24 cellular contexts compared by ENCODE assay signal in genomic region chr4:32658019-32658418, GRCh38.
"Had no signal": no experiment of that assay in that cellular context is flagged by ENCODE, and none has a peak within 500 bp of the region (broad histone marks: within the 10 kb centered on the region; RNA-seq: fewer than 3 reads in every experiment).

No MANE protein-coding gene starts in this region.

- DNase-seq: activated B cell treated with CpG ODN at 0.5 μM for 24 hours; activated CD8-positive, alpha-beta memory T cell treated with anti-CD3 and anti-CD28 coated beads, Interleukin-2, amount 10 ng/mL, durations not matched to agents 7 days and 5 days; activated CD8-positive, alpha-beta T cell treated with anti-CD3 and anti-CD28 coated beads, Interleukin-2, amount 10 ng/mL, durations not matched to agents 7 days and 5 days; activated naive CD4-positive, alpha-beta T cell; activated T-cell treated with anti-CD3 and anti-CD28 coated beads, Interleukin-2, amount 50 U/mL, for 72 hours; anterior cingulate cortex; dermis blood vessel endothelial cell; effector CD4-positive, alpha-beta T cell; kidney; midbrain; naive thymus-derived CD4-positive, alpha-beta T cell; occipital lobe; stimulated activated CD4-positive, alpha-beta T cell treated with anti-CD3 and anti-CD28 coated beads, Interleukin-1b, Interleukin-23, amount 100 ng/mL, for 48 hours; stimulated activated CD4-positive, alpha-beta T cell treated with anti-CD3 and anti-CD28 coated beads, Interleukin-4, amount 100 ng/mL, for 4 hours; stimulated activated CD8-positive, alpha-beta memory T cell treated with anti-CD3 and anti-CD28 coated beads, Interleukin-4, amount 100 ng/mL, for 48 hours; stimulated activated naive CD8-positive, alpha-beta T cell treated with anti-CD3 and anti-CD28 coated beads, Interleukin-15, amount 100 ng/mL, for 72 hours; substantia nigra; T-helper 2 cell; uterus had no signal

- H3K4me2 ChIP-seq: smooth muscle cell had no signal

- H2AFZ ChIP-seq: parathyroid adenoma had no signal

- H3K36me3 ChIP-seq: uterus had no signal

- ATAC-seq: activated CD8-positive, alpha-beta memory T cell treated with anti-CD3 and anti-CD28 coated beads, Interleukin-2, amount 10 ng/mL, durations not matched to agents 7 days and 5 days; activated CD8-positive, alpha-beta T cell treated with anti-CD3 and anti-CD28 coated beads, Interleukin-2, amount 10 ng/mL, durations not matched to agents 7 days and 5 days; activated naive CD4-positive, alpha-beta T cell treated with anti-CD3 and anti-CD28 coated beads, Interleukin-2, amount 50 U/mL, for 72 hours; activated T-cell treated with anti-CD3 and anti-CD28 coated beads, Interleukin-2, amount 50 U/mL, for 72 hours; naive thymus-derived CD4-positive, alpha-beta T cell; psoas muscle; stimulated activated memory B cell treated with anti-CD40 and anti-IgM and Interleukin-4, amounts not matched to agents 10 μg/mL and 1 μg/mL and 100 μg/mL, for 72 hours; stimulated activated naive CD8-positive, alpha-beta T cell treated with anti-CD3 and anti-CD28 coated beads, Interleukin-15, amount 100 ng/mL, for 72 hours had no signal

- H3K27me3 ChIP-seq: uterus had no signal

- H3K9me3 ChIP-seq: uterus had no signal

- H3K9ac ChIP-seq: parathyroid adenoma had no signal

- H3K27ac ChIP-seq: parathyroid adenoma, psoas muscle, uterus had no signal

- H3K79me2 ChIP-seq: parathyroid adenoma had no signal

- H3K4me1 ChIP-seq: parathyroid adenoma, psoas muscle, uterus had no signal

- H3K4me3 ChIP-seq: psoas muscle, smooth muscle cell, uterus had no signal
